9 cellular contexts compared by ENCODE assay signal in the genomic region with DNA sequence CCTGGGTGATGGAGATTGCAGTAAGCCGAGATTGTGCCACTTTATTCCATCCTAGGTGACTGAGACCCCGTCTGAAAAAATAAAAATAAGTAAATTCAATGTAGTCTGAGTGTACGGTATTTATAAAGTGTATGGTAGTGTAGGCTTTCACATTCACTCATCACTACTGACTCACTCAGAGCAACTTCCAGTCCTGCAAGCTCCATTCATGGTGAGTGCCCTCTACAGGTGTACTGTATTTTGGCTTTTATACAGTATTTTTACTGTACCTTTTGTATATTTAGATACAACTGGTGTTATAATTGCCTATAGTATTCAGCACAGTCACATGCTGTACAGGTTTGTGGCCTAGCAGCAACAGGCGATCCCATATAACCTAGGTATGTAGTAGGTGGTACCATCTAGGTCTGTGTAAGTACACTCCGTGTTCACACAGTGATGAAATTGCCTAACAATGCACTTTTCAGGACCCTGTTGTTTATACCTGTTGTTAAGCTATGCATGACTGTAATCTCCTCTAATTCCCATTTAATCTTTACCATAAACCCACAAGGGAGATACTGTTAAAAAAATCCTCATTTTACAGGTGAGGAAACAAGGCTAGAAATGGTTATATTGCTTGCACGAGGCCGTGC. TPM values are rescaled to one million over a fixed set of nuclear protein-coding genes. Genes with fewer than 3 reads are reported as not detected.
DNase-seq lines count a peak whose midpoint lies in the region; ATAC-seq and TF ChIP-seq lines count a peak whose summit lies in the region.
"Had no signal": no experiment of that assay in that cellular context is flagged by ENCODE, and none has a peak within 500 bp of the region (broad histone marks: within the 10 kb centered on the region; RNA-seq: fewer than 3 reads in every experiment).

No MANE protein-coding gene starts in this region.

- peak; percentile 47 for TF ChIP-seq CTCF in GM12873 (IDR thresholded peaks at IDR 0.05; ENCODE audit: insufficient read depth, low read depth, low read length, missing control alignments)
- TF ChIP-seq CTCF in HFFc6 (IDR thresholded peaks at IDR 0.05), result 0 out of 2 replicates have a peak, but pooled peaks have one; percentile 28
- TF ChIP-seq CTCF in mucosa of descending colon (IDR thresholded peaks at IDR 0.05), result no peak
- TF ChIP-seq CTCF in upper lobe of left lung (IDR thresholded peaks at IDR 0.05), result no peak

- no peaks in the 10 kb centered on the region for H3K27me3 ChIP-seq in upper lobe of left lung

- no peak overlapping the region for H3K27ac ChIP-seq in upper lobe of left lung

- H3K4me1 ChIP-seq in mucosa of descending colon (ENCODE audit: low read depth) (no peaks in the 10 kb centered on the region), upper lobe of left lung (peaks cover under 1 to 13% (median 7%) of the 10 kb centered on the region in 4 donors)

- H3K9me3 Mint-ChIP-seq in HFFc6, result no peaks in the 10 kb centered on the region
- H3K9me3 Mint-ChIP-seq: memory B cell had no signal

- WGBS in upper lobe of left lung, 2 donors, result 83 to 88% methylated on average over 7 of the region's 7 CpGs

- TF ChIP-seq EP300 in upper lobe of left lung (IDR thresholded peaks at IDR 0.05), result no peak

- no peaks in the 10 kb centered on the region for H3K36me3 Mint-ChIP-seq in HFFc6 (ENCODE audit: low read depth)
- H3K36me3 Mint-ChIP-seq: memory B cell had no signal

- H3K4me3 ChIP-seq in mucosa of descending colon (no peak overlapping the region), upper lobe of left lung (no peak overlapping the region)

- peaks cover 35% of the 10 kb centered on the region for H3K27me3 Mint-ChIP-seq in HFFc6 (ENCODE audit: insufficient read depth)

- in situ Hi-C loops in SK-MEL-5 (cut with HindIII; ENCODE audit: low pct_unique_long_range_greater_than_20kb, low sequenced_read_pairs), result no loop called here

- no peaks in the 10 kb centered on the region for H3K36me3 ChIP-seq in mucosa of descending colon (ENCODE audit: low read depth)
- H3K36me3 ChIP-seq in upper lobe of left lung, result no peaks in the 10 kb centered on the region

- no peaks in the 10 kb centered on the region for H3K4me1 Mint-ChIP-seq in HFFc6 (ENCODE audit: low read depth)
- H3K4me1 Mint-ChIP-seq: memory B cell had no signal

- ATAC-seq in mucosa of descending colon (peak; percentile 40), GM19455 (IDR thresholded peaks at IDR 0.05; ENCODE audit: unreplicated experiment) (no peak), upper lobe of left lung (ENCODE audit: low FRiP score in 2 of 2) (no peak)

- H3K9me3 ChIP-seq in mucosa of descending colon, result no peaks in the 10 kb centered on the region
- no peaks in the 10 kb centered on the region for H3K9me3 ChIP-seq in upper lobe of left lung

- no peak for TF ChIP-seq POLR2A in upper lobe of left lung (IDR thresholded peaks at IDR 0.05)

- H3K4me3 Mint-ChIP-seq in HFFc6, result no peak overlapping the region
- H3K4me3 Mint-ChIP-seq: memory B cell had no signal

- DNase-seq in HFFc6, result no peak
- DNase-seq in SK-MEL-5 (ENCODE audit: low read depth, low spot score), result peak; percentile 30
- no peak for DNase-seq in mucosa of descending colon
- DNase-seq in globus pallidus (ENCODE audit: low spot score), result no peak
- DNase-seq in upper lobe of left lung, result no peak

- intact Hi-C loops in mucosa of descending colon (cut with DNase I, micrococcal nuclease), result no loop called here

- H3K27ac Mint-ChIP-seq in HFFc6, result no peak overlapping the region
- H3K27ac Mint-ChIP-seq: memory B cell had no signal

RNA-seq across cellular contexts. Expression of gene CACNA1D, which starts 19.3 kb away (rescaled TPM):
- under 1 TPM in 1 of 6 experiments, not detected in 5; 0.09 TPM for total RNA-seq in HFFc6 (2021; fragmentation: NEBNext Ultra II Directional; extraction: Animal tissue kit (Norgen Biotek cat#: 25700))
- 3.2 and 5.3 TPM in 2 replicates for total RNA-seq in SK-MEL-5 (2014; rRNA removed; shearing (Covaris generic))
- polyA plus RNA-seq in SK-MEL-5 (2015; cell fraction: cytosol; rRNA removed), result 3.2 and 6.1 TPM in 2 replicates
- 12.1 and 33.1 TPM in 2 replicates for polyA plus RNA-seq in SK-MEL-5 (2015; cell fraction: nucleus; rRNA removed)
- total RNA-seq in mucosa of descending colon (10 to 100 TPM; 13.8 to 38.1 (median 22.2) TPM), upper lobe of left lung (100 to 1,000 TPM in 1 of 6 donors, 10 to 100 TPM in 5; 17.2 to 221 (median 30.2) TPM)
- total RNA-seq: pulmonary artery endothelial cell had no signal

Comparison
In these comparisons a context has a peak if more than half of its experiments do, and no peak if none do; other contexts are left out.
1. CTCF ChIP-seq: peak in GM12873 (single experiment) and HFFc6 (single experiment); none in mucosa of descending colon (single experiment) and upper lobe of left lung (0 of 6).